3 cellular contexts compared by ENCODE assay signal in the genomic region with DNA sequence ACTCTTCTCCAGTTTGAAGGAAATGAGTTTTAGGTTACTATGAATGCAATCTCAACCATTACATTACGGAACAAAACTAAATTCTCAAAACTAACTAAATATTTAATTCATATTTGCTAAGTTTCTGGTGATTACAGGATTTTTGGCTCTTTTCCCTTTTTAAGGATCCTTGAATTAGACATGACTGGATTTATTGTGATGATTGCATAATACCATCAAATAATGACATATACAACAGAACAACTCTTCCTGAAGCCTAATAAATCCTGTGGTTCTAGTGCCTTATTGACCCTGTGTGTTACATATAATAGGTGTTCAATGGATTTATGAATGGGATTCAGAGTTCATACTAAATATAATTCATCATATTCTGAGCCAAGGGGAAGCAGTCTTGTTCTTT.
A peak's percentile ranks its signal among the peaks of the same experiment; 100 is the strongest.
TF ChIP-seq lines count a peak whose summit lies in the region.

No MANE protein-coding gene starts in this region.

TF ChIP-seq in HepG2, 621 proteins besides CTCF, POLR2A, EP300 and RAD21:
- TF ChIP-seq MAF1 (CRISPR knock-in tag; IDR thresholded peaks at IDR 0.05; ENCODE audit: borderline replicate concordance) (no peak), CEBPB (IDR thresholded peaks at IDR 0.05; ENCODE audit: borderline replicate concordance, low read depth, low read length) (peak; percentile 66)

TF ChIP-seq in IMR-90, 13 proteins besides CTCF, POLR2A, EP300 and RAD21:
- TF ChIP-seq MXI1 (IDR thresholded peaks at IDR 0.05; ENCODE audit: borderline replicate concordance, low read depth, low read length) (no peak), CEBPB (IDR thresholded peaks at IDR 0.05; ENCODE audit: low read depth, low read length) (peak; percentile 63)
TF ChIP-seq in IMR-90: peak in this region for 1.

TF ChIP-seq in H1, 55 proteins besides CTCF, POLR2A, EP300 and RAD21:
- peak; percentile 13; the same call in 1 of the 2 replicates for TF ChIP-seq CEBPB (IDR thresholded peaks at IDR 0.05; ENCODE audit: low read depth, low read length)
- TF ChIP-seq BACH1 (IDR thresholded peaks at IDR 0.05; ENCODE audit: low read length): no peak
